In genomic region chr21:33932731-33933130, GRCh38 we compare ENCODE assay signal across 11 cellular contexts. TPM values are rescaled to one million over a fixed set of nuclear protein-coding genes. Genes with fewer than 3 reads are reported as not detected.
A peak's percentile ranks its signal among the peaks of the same experiment; 100 is the strongest.
DNase-seq lines count a peak whose midpoint lies in the region; ATAC-seq and TF ChIP-seq lines count a peak whose summit lies in the region.
"Had no signal": no experiment of that assay in that cellular context is flagged by ENCODE, and none has a peak within 500 bp of the region (broad histone marks: within the 10 kb centered on the region; RNA-seq: fewer than 3 reads in every experiment).

No MANE protein-coding gene starts in this region.

- no peak for DNase-seq in Jurkat, Clone E6-1 (ENCODE audit: low read depth, low spot score)
- DNase-seq in colonic mucosa (no peak), NCI-H2196 treated with DMSO at 0.1 percent for 48 hours (lab: John Stamatoyannopoulos, UW; ENCODE audit: unreplicated experiment) (no peak), DMS53 treated with DMSO at 0.1 percent for 48 hours (lab: John Stamatoyannopoulos, UW; ENCODE audit: unreplicated experiment) (no peak), lower leg skin (ENCODE audit: low spot score in 2 of 2) (no peak)
- DNase-seq: NCI-H2081, SIG-M5 had no signal

- intact Hi-C loops in colonic mucosa (cut with DNase I) (no loop called here), lower leg skin (cut with DNase I; ENCODE audit: low total_unique reads) (no loop called here)

- H3K9ac ChIP-seq in BLaER1 (no peak overlapping the region), colonic mucosa (ENCODE audit: low read depth in 2 of 2, low read length in 2 of 2) (peak overlapping the region in 1 of 2 donors; percentile 67)

- H3K4me3 Mint-ChIP-seq in nephron: peak overlapping the region; percentile 95 to 99 (median 97)

- WGBS in lower leg skin, 2 donors: 85 to 95% methylated on average over 5 of the region's 5 CpGs

- H3K4me3 ChIP-seq in BLaER1 (0 out of 2 replicates have a peak overlapping the region, but pooled peaks have one; percentile 62), colonic mucosa (no peak overlapping the region), lower leg skin (ENCODE audit: low read depth, poor library complexity, severe bottlenecking) (no peak overlapping the region)
- peak overlapping the region; percentile 91 for H3K4me3 ChIP-seq in Jurkat, Clone E6-1 (ENCODE audit: low read length)

- H3K4me1 Mint-ChIP-seq in nephron: peaks cover 19% of the 10 kb centered on the region

- H3K27me3 Mint-ChIP-seq in nephron (ENCODE audit: low read depth): no peaks in the 10 kb centered on the region

- H3K9me3 ChIP-seq in BLaER1 (no peaks in the 10 kb centered on the region), colonic mucosa (no peaks in the 10 kb centered on the region)

- H3K4me1 ChIP-seq in BLaER1 (peaks cover 41% of the 10 kb centered on the region), colonic mucosa (no peaks in the 10 kb centered on the region)

- H4K20me1 ChIP-seq in BLaER1: no peaks in the 10 kb centered on the region

- H3K27ac ChIP-seq in BLaER1 (no peak overlapping the region), colonic mucosa (peak overlapping the region; percentile 53)
- H3K27ac ChIP-seq: C4-2B had no signal

- TF ChIP-seq CTCF in colonic mucosa (IDR thresholded peaks at IDR 0.05) (no peak), nephron (IDR thresholded peaks at IDR 0.05; ENCODE audit: unreplicated experiment in 3 of 3) (no peak), lower leg skin (IDR thresholded peaks at IDR 0.05) (no peak)

- TF ChIP-seq POLR2A in lower leg skin (IDR thresholded peaks at IDR 0.05): no peak

- no peak for ATAC-seq in HG02870 (IDR thresholded peaks at IDR 0.05; ENCODE audit: unreplicated experiment)

- peaks cover 7% of the 10 kb centered on the region for H3K9me3 Mint-ChIP-seq in nephron

- H3K36me3 ChIP-seq in BLaER1 (no peaks in the 10 kb centered on the region), colonic mucosa (no peaks in the 10 kb centered on the region)

- peaks cover 11% of the 10 kb centered on the region for H3K36me3 Mint-ChIP-seq in nephron (ENCODE audit: low read depth)

- no peaks in the 10 kb centered on the region for H3K27me3 ChIP-seq in BLaER1
- H3K27me3 ChIP-seq in colonic mucosa: no peaks in the 10 kb centered on the region

- peak overlapping the region; percentile 99 for H3K27ac Mint-ChIP-seq in nephron

- H3K4me2 ChIP-seq in BLaER1: peak overlapping the region; percentile 85

RNA-seq across cellular contexts. Expression of gene ATP5PO, which starts 17.1 kb away (rescaled TPM):
- polyA plus RNA-seq in Jurkat, Clone E6-1 (2012; ENCODE audit: insufficient read depth, insufficient read length): 569 TPM
- total RNA-seq in colonic mucosa (100 to 1,000 TPM; 312 to 335 TPM), lower leg skin (100 to 1,000 TPM; 115 to 162 (median 139) TPM)

Comparison
In these comparisons a context has a peak if more than half of its experiments do, and no peak if none do; other contexts are left out.
1. H3K4me3 ChIP-seq: peak in BLaER1 (single experiment) and Jurkat, Clone E6-1 (single experiment); none in colonic mucosa (single experiment) and lower leg skin (single experiment).